In genomic region chr7:106611911-106612310, GRCh38 we compare ENCODE assay signal across 2 cellular contexts.
TF ChIP-seq lines count a peak whose summit lies in the region.

No MANE protein-coding gene starts in this region.

TF ChIP-seq in IMR-90, 13 proteins besides CTCF, POLR2A, EP300 and RAD21:
- TF ChIP-seq SMC3 (IDR thresholded peaks at IDR 0.05; ENCODE audit: low read depth, low read length), result no peak
TF ChIP-seq in IMR-90: peak in this region for 0.

TF ChIP-seq in K562, 482 proteins besides CTCF, POLR2A, EP300 and RAD21 (continues in another document):
- TF ChIP-seq ETV1 (tag; conservative IDR thresholded peaks at IDR 0.05; ENCODE audit: low read depth), result no peak
- TF ChIP-seq KDM4B (IDR thresholded peaks at IDR 0.05; ENCODE audit: borderline replicate concordance in 2 of 2, low read depth in 1 of 2), result no peak
- TF ChIP-seq CEBPG (CRISPR knock-in tag; IDR thresholded peaks at IDR 0.05), result no peak
- peak in 1 of 2 experiments; percentile 58; a peak in 2 of 4 replicates for TF ChIP-seq CEBPG (tag; conservative IDR thresholded peaks at IDR 0.05 in 1 of 2, IDR thresholded peaks at IDR 0.05 in 1 of 2)
- TF ChIP-seq SMAD4 (CRISPR knock-in tag; conservative IDR thresholded peaks at IDR 0.05), result no peak
- TF ChIP-seq JUND (IDR thresholded peaks at IDR 0.05; ENCODE audit: borderline replicate concordance, low read depth, low read length), result peak; percentile 20; the same call in 1 of the 2 replicates
- no peak for TF ChIP-seq JUND (tag; IDR thresholded peaks at IDR 0.05; ENCODE audit: borderline replicate concordance, low read depth, low read length)
- TF ChIP-seq CHD2 (IDR thresholded peaks at IDR 0.05; ENCODE audit: low read depth, low read length), result no peak
- TF ChIP-seq ELF2 (CRISPR knock-in tag; IDR thresholded peaks at IDR 0.05), result no peak
- TF ChIP-seq NEUROD1 (IDR thresholded peaks at IDR 0.05; ENCODE audit: borderline replicate concordance, low read depth, low read length, partially characterized antibody), result no peak
- TF ChIP-seq ZNF766 (CRISPR knock-in tag; conservative IDR thresholded peaks at IDR 0.05), result no peak
- TF ChIP-seq SAFB (IDR thresholded peaks at IDR 0.05; ENCODE audit: borderline replicate concordance, low read depth, low read length), result no peak
- no peak for TF ChIP-seq BRCA1 (IDR thresholded peaks at IDR 0.05)
- TF ChIP-seq BRCA1 (CRISPR knock-in tag; IDR thresholded peaks at IDR 0.05), result no peak
- TF ChIP-seq TFAP4 (CRISPR knock-in tag; IDR thresholded peaks at IDR 0.05; ENCODE audit: borderline replicate concordance), result no peak
- no peak for TF ChIP-seq HOXB6 (CRISPR knock-in tag; IDR thresholded peaks at IDR 0.05; ENCODE audit: borderline replicate concordance)
- no peak for TF ChIP-seq ZBTB8A (IDR thresholded peaks at IDR 0.05; ENCODE audit: partially characterized antibody)
- TF ChIP-seq CREB3L1 (IDR thresholded peaks at IDR 0.05; ENCODE audit: borderline replicate concordance, low read depth), result no peak
- TF ChIP-seq ZBTB40 (IDR thresholded peaks at IDR 0.05), result no peak
- no peak for TF ChIP-seq ZBTB40 (CRISPR knock-in tag; IDR thresholded peaks at IDR 0.05)
- TF ChIP-seq ATF3 (IDR thresholded peaks at IDR 0.05), result peak; percentile 40; the same call in 1 of the 2 replicates
- no peak for TF ChIP-seq ATF3 (CRISPR knock-in tag; conservative IDR thresholded peaks at IDR 0.05)
- no peak for TF ChIP-seq ZNF551 (CRISPR knock-in tag; IDR thresholded peaks at IDR 0.05)
- TF ChIP-seq MAFK (IDR thresholded peaks at IDR 0.05; ENCODE audit: low read length), result no peak
- no peak for TF ChIP-seq E4F1 (CRISPR knock-in tag; IDR thresholded peaks at IDR 0.05; ENCODE audit: borderline replicate concordance)
- TF ChIP-seq PTTG1 (tag; IDR thresholded peaks at IDR 0.05; ENCODE audit: low read depth), result no peak
- TF ChIP-seq ZNF436 (CRISPR knock-in tag; IDR thresholded peaks at IDR 0.05), result no peak
- no peak for TF ChIP-seq ATF7 (IDR thresholded peaks at IDR 0.05)
- no peak for TF ChIP-seq TAF7 (tag; IDR thresholded peaks at IDR 0.05)
- no peak for TF ChIP-seq ZNF41 (CRISPR knock-in tag; conservative IDR thresholded peaks at IDR 0.05)
- TF ChIP-seq NR3C1 (CRISPR knock-in tag; IDR thresholded peaks at IDR 0.05), result no peak
- TF ChIP-seq TFE3 (CRISPR knock-in tag; IDR thresholded peaks at IDR 0.05), result no peak
- no peak for TF ChIP-seq PKNOX1 (IDR thresholded peaks at IDR 0.05)
- TF ChIP-seq FOSL1 (tag; conservative IDR thresholded peaks at IDR 0.05), result peak; percentile 54
- no peak for TF ChIP-seq BRF2 (IDR thresholded peaks at IDR 0.05; ENCODE audit: borderline replicate concordance, insufficient read depth, insufficient read length)
- TF ChIP-seq ZNF175 (CRISPR knock-in tag; IDR thresholded peaks at IDR 0.05; ENCODE audit: low read depth), result 0 out of 2 replicates have a peak, but pooled peaks have one; percentile 37
- no peak for TF ChIP-seq THAP7 (CRISPR knock-in tag; IDR thresholded peaks at IDR 0.05)
- TF ChIP-seq HEY1 (CRISPR knock-in tag; IDR thresholded peaks at IDR 0.05; ENCODE audit: borderline replicate concordance), result no peak
- no peak for TF ChIP-seq MLLT1 (IDR thresholded peaks at IDR 0.05)
- no peak for TF ChIP-seq ZNF785 (CRISPR knock-in tag; IDR thresholded peaks at IDR 0.05)
- no peak for TF ChIP-seq ZNF224 (CRISPR knock-in tag; IDR thresholded peaks at IDR 0.05)
- TF ChIP-seq CBX2 (IDR thresholded peaks at IDR 0.05; ENCODE audit: insufficient read depth, low read length, poor library complexity, severe bottlenecking), result no peak
